ENCODE assay signal across 29 cellular contexts in genomic region chr3:128163432-128163831, GRCh38.
"Had no signal": no experiment of that assay in that cellular context is flagged by ENCODE, and none has a peak within 500 bp of the region (broad histone marks: within the 10 kb centered on the region; RNA-seq: fewer than 3 reads in every experiment).

No MANE protein-coding gene starts in this region.

- H3K27ac ChIP-seq: neural progenitor cell, ovary, parathyroid adenoma, psoas muscle, right lobe of liver, sigmoid colon, suprapubic skin, testis, tibial artery, transverse colon, upper lobe of right lung, uterus had no signal

- DNase-seq: naive thymus-derived CD4-positive, alpha-beta T cell; occipital lobe; ovary; posterior cingulate gyrus; psoas muscle; right cardiac atrium; right lobe of liver; sigmoid colon; small intestine; stimulated activated CD4-positive, alpha-beta T cell treated with anti-CD3 and anti-CD28 coated beads, Interleukin-15, amount 100 ng/mL, for 24 hours; stimulated activated CD4-positive, alpha-beta T cell treated with anti-CD3 and anti-CD28 coated beads, Interleukin-2, amount 100 ng/mL, for 24 hours; stimulated activated CD4-positive, alpha-beta T cell treated with anti-CD3 and anti-CD28 coated beads, Interleukin-2, amount 100 ng/mL, for 48 hours; stimulated activated CD4-positive, alpha-beta T cell treated with anti-CD3 and anti-CD28 coated beads, Interleukin-4, amount 100 ng/mL, for 24 hours; stimulated activated naive CD4-positive, alpha-beta T cell; stimulated activated naive CD8-positive, alpha-beta T cell treated with anti-CD3 and anti-CD28 coated beads, Interleukin-15, amount 100 ng/mL, for 72 hours; stimulated activated naive CD8-positive, alpha-beta T cell treated with anti-CD3 and anti-CD28 coated beads, Interleukin-15, Interleukin-2, amounts not matched to agents 100 U/mL and 50 U/mL, for 24 hours; substantia nigra; testis; tibial artery; transverse colon; upper lobe of right lung; uterus had no signal

- H3K9me3 Mint-ChIP-seq: neural progenitor cell; stimulated activated memory B cell treated with anti-CD40 and anti-IgM and Interleukin-4, amounts not matched to agents 10 μg/mL and 1 μg/mL and 100 μg/mL, for 72 hours; stimulated activated naive CD8-positive, alpha-beta T cell treated with anti-CD3 and anti-CD28 coated beads, Interleukin-15, amount 100 ng/mL, for 72 hours; type B pancreatic cell had no signal

- ATAC-seq: naive thymus-derived CD4-positive, alpha-beta T cell; psoas muscle; right cardiac atrium; right lobe of liver; stimulated activated memory B cell treated with anti-CD40 and anti-IgM and Interleukin-4, amounts not matched to agents 10 μg/mL and 1 μg/mL and 100 μg/mL, for 72 hours; stimulated activated naive CD8-positive, alpha-beta T cell treated with anti-CD3 and anti-CD28 coated beads, Interleukin-15, amount 100 ng/mL, for 72 hours; stimulated activated naive CD8-positive, alpha-beta T cell treated with anti-CD3 and anti-CD28 coated beads, Interleukin-15, Interleukin-2, amounts not matched to agents 100 U/mL and 50 U/mL, for 24 hours; upper lobe of right lung had no signal

- H3K4me2 ChIP-seq: neural progenitor cell had no signal

- H3K9me3 ChIP-seq: ovary, psoas muscle, right lobe of liver, sigmoid colon, suprapubic skin, testis, tibial artery, transverse colon, upper lobe of right lung, uterus had no signal

- H2AFZ ChIP-seq: neural progenitor cell, parathyroid adenoma had no signal

- H3K27me3 Mint-ChIP-seq: naive thymus-derived CD4-positive, alpha-beta T cell; progenitor cell of endocrine pancreas; stimulated activated memory B cell treated with anti-CD40 and anti-IgM and Interleukin-4, amounts not matched to agents 10 μg/mL and 1 μg/mL and 100 μg/mL, for 72 hours; stimulated activated naive CD8-positive, alpha-beta T cell treated with anti-CD3 and anti-CD28 coated beads, Interleukin-15, amount 100 ng/mL, for 72 hours; type B pancreatic cell had no signal

- H3K4me3 ChIP-seq: neural progenitor cell, ovary, psoas muscle, right lobe of liver, sigmoid colon, suprapubic skin, testis, tibial artery, transverse colon, upper lobe of right lung, uterus had no signal

- H3K27me3 ChIP-seq: neural progenitor cell, ovary, right lobe of liver, sigmoid colon, suprapubic skin, testis, tibial artery, transverse colon, upper lobe of right lung, uterus had no signal

- H3K27ac Mint-ChIP-seq: naive thymus-derived CD4-positive, alpha-beta T cell; nephron; neural progenitor cell; progenitor cell of endocrine pancreas; stimulated activated memory B cell treated with anti-CD40 and anti-IgM and Interleukin-4, amounts not matched to agents 10 μg/mL and 1 μg/mL and 100 μg/mL, for 72 hours; type B pancreatic cell had no signal

- H3K4me3 Mint-ChIP-seq: naive thymus-derived CD4-positive, alpha-beta T cell; nephron; neural progenitor cell; stimulated activated memory B cell treated with anti-CD40 and anti-IgM and Interleukin-4, amounts not matched to agents 10 μg/mL and 1 μg/mL and 100 μg/mL, for 72 hours; stimulated activated naive CD8-positive, alpha-beta T cell treated with anti-CD3 and anti-CD28 coated beads, Interleukin-15, amount 100 ng/mL, for 72 hours; type B pancreatic cell had no signal

- H3K36me3 ChIP-seq: neural progenitor cell, ovary, right lobe of liver, sigmoid colon, suprapubic skin, transverse colon, upper lobe of right lung, uterus had no signal

- H3K4me1 ChIP-seq: parathyroid adenoma, sigmoid colon, suprapubic skin, testis, tibial artery, transverse colon, uterus had no signal

- H3K9ac ChIP-seq: neural progenitor cell, parathyroid adenoma had no signal
